In genomic region chrX:110852180-110852579, GRCh38 we compare ENCODE assay signal across 8 cellular contexts. TPM values are rescaled to one million over a fixed set of nuclear protein-coding genes. Genes with fewer than 3 reads are reported as not detected.
DNase-seq lines count a peak whose midpoint lies in the region; ATAC-seq, FAIRE-seq and TF ChIP-seq lines count a peak whose summit lies in the region.

No MANE protein-coding gene starts in this region.

- no peak for FAIRE-seq in H54 (lab: Jason Lieb, UNC)

- ATAC-seq in GM18867 (IDR thresholded peaks at IDR 0.05; ENCODE audit: unreplicated experiment): peak; percentile 44

- intact Hi-C loops in posterior cingulate gyrus (cut with DNase I): loop anchor here (5.0 kb wide), 2 partner anchors 245 to 390 kb away; partner anchors contain the start of gene PAK3

- peak; percentile 56 for TF ChIP-seq CTCF in AG09319 (IDR thresholded peaks at IDR 0.05; ENCODE audit: low read depth, low read length)
- peak; percentile 59 for TF ChIP-seq CTCF in fibroblast of the aortic adventitia (IDR thresholded peaks at IDR 0.05; ENCODE audit: insufficient read depth, low read length)

- TF ChIP-seq POLR2A in H54 (IDR thresholded peaks at IDR 0.05; ENCODE audit: low read depth, low read length): no peak

- no peak for DNase-seq in AG09319 (ENCODE audit: extremely low read depth, low read depth)
- DNase-seq in NCI-H774 (lab: John Stamatoyannopoulos, UW): peak; percentile 27
- DNase-seq in fibroblast of the aortic adventitia (ENCODE audit: low read depth): peak; percentile 21
- no peak for DNase-seq in GM19238 (ENCODE audit: insufficient read length, low spot score)
- no peak for DNase-seq in Ammon's horn (ENCODE audit: low spot score)
- DNase-seq in H54 (ENCODE audit: insufficient read length, low spot score): no peak
- DNase-seq in posterior cingulate gyrus: no peak

- H3K4me3 ChIP-seq in fibroblast of the aortic adventitia (ENCODE audit: low read depth, low read length): no peak overlapping the region

RNA-seq across cellular contexts. Expression of gene CHRDL1, which starts 56.6 kb away (rescaled TPM):
- total RNA-seq in fibroblast of the aortic adventitia (ENCODE audit: low replicate concordance): 1.2 and 4.0 TPM in 2 replicates

Comparison
In these comparisons a context has a peak if more than half of its experiments do, and no peak if none do; other contexts are left out.
1. DNase-seq: peak in NCI-H774 (single experiment) and fibroblast of the aortic adventitia (single experiment); none in AG09319 (single experiment), GM19238 (single experiment), Ammon's horn (single experiment), H54 (single experiment) and posterior cingulate gyrus (0 of 10).